Comparison of ENCODE assay signal across 8 cellular contexts in the genomic region with DNA sequence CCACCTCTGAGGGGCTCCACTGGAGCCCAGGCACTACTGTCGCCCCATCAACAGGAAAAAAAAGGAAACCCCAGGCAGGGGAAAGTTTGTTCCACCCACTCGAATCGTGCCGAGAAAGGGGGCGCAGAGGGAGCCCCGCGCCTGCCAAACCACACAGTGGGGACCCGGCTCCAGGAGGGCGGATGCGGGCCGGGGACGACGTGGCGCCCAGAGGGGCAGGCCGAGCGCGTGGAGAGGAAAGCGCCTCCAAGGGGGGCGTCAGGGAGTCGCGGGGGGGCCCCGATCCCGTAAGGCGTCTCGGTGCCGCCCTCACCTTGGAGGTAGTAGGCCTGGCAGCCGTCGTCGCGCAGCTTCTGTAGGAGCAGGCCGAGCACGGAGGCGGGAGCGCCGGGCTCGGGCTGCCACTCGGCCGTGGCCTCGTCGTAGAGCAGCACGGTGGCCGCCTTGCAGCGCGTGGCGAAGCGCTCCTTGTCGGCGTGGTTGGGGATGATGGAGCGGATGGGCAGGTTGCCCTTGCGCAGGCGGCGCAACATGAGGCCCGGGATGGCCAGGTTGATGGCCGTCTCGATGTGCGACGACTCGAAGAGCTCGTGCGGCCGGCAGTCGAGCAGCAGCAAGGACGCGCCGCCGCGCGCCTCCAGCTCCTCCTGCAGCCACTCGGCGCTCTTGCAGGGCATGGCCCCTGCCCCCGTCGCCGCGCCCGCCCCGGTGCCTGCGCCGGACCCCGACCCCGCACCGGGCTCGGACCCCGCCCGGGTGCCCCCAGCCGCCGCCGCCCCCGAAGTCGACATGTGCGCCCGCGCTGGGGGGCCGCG. TPM values are rescaled to one million over a fixed set of nuclear protein-coding genes. Genes with fewer than 3 reads are reported as not detected.
DNase-seq lines count a peak whose midpoint lies in the region; ATAC-seq and TF ChIP-seq lines count a peak whose summit lies in the region.

No MANE protein-coding gene starts in this region.

- peaks cover 38 to 56% of the 10 kb centered on the region in 2 donors for H3K4me1 Mint-ChIP-seq in natural killer cell
- H3K4me1 Mint-ChIP-seq in type B pancreatic cell (ENCODE audit: unreplicated experiment) = peaks cover 16% of the 10 kb centered on the region

- no peaks in the 10 kb centered on the region for H3K9me3 Mint-ChIP-seq in natural killer cell
- H3K9me3 Mint-ChIP-seq in type B pancreatic cell = no peaks in the 10 kb centered on the region

- intact Hi-C loops in esophagus muscularis mucosa (cut with DNase I) (loop anchor here (2.0 to 5.0 kb wide), 2 partner anchors 38 to 51 kb away; no protein-coding TSS in a partner anchor), natural killer cell (cut with micrococcal nuclease) (loop anchor here (2.0 kb wide), 1 partner anchor 113 kb away; a partner anchor contains a TSS)

- peak overlapping the region; percentile 66 to 88 (median 80) for H3K4me3 ChIP-seq in esophagus muscularis mucosa

- peak; percentile 67 for DNase-seq in ELF-1 (ENCODE audit: low read depth, low spot score)
- peak; percentile 44 for DNase-seq in NAMALWA (ENCODE audit: low spot score)
- peak; percentile 52 for DNase-seq in activated T-cell treated with anti-CD3 and anti-CD28 coated beads for 48 hours (ENCODE audit: low read depth)
- no peak for DNase-seq in esophagus muscularis mucosa (ENCODE audit: extremely low spot score)
- peak; percentile 48 for DNase-seq in natural killer cell
- DNase-seq in type B pancreatic cell (ENCODE audit: extremely low spot score, unreplicated experiment) = no peak

- H3K27me3 ChIP-seq in esophagus muscularis mucosa = no peaks in the 10 kb centered on the region

- TF ChIP-seq EP300 in esophagus muscularis mucosa (IDR thresholded peaks at IDR 0.05) = no peak

- H3K36me3 ChIP-seq in esophagus muscularis mucosa = peaks cover 5 to 32% (median 25%) of the 10 kb centered on the region in 4 donors

- ATAC-seq in GM21737 (IDR thresholded peaks at IDR 0.05; ENCODE audit: unreplicated experiment) (peak; percentile 15), natural killer cell (peak; percentile 22 to 28 (median 27)), HG03457 (IDR thresholded peaks at IDR 0.05; ENCODE audit: unreplicated experiment) (no peak)

- H3K27me3 Mint-ChIP-seq in natural killer cell (ENCODE audit: low read depth in 2 of 2) = peaks cover 0 to 2% of the 10 kb centered on the region in 2 donors
- no peaks in the 10 kb centered on the region for H3K27me3 Mint-ChIP-seq in type B pancreatic cell

- TF ChIP-seq POLR2A in esophagus muscularis mucosa (IDR thresholded peaks at IDR 0.05; ENCODE audit: low read depth) = no peak

- H3K4me3 Mint-ChIP-seq in natural killer cell = peak overlapping the region; percentile 93
- peak overlapping the region; percentile 91 for H3K4me3 Mint-ChIP-seq in type B pancreatic cell

- H3K9me3 ChIP-seq in esophagus muscularis mucosa = no peaks in the 10 kb centered on the region

- peak overlapping the region; percentile 82 to 92 (median 88) for H3K27ac ChIP-seq in esophagus muscularis mucosa (replicated peaks in 1 of 4)

- TF ChIP-seq CTCF in esophagus muscularis mucosa (IDR thresholded peaks at IDR 0.05) (peak in 2 of 3 experiments; percentile 33 to 49), natural killer cell (IDR thresholded peaks at IDR 0.05) (no peak), type B pancreatic cell (conservative IDR thresholded peaks at IDR 0.05) (peak; percentile 42)

- H3K27ac Mint-ChIP-seq in natural killer cell (peak overlapping the region; percentile 91 to 94), type B pancreatic cell (peak overlapping the region; percentile 51)

- H3K4me1 ChIP-seq in esophagus muscularis mucosa = peaks cover 48 to 65% (median 64%) of the 10 kb centered on the region in 4 donors

- 2% methylated on average over 13 of the region's 94 CpGs for WGBS in esophagus muscularis mucosa

- H3K36me3 Mint-ChIP-seq in natural killer cell (no peaks in the 10 kb centered on the region), type B pancreatic cell (no peaks in the 10 kb centered on the region)

RNA-seq across cellular contexts. Expression of a gene that starts 0.6 kb away (rescaled TPM):
- total RNA-seq in esophagus muscularis mucosa = 10 to 100 TPM in 3 of 4 donors, 1 to 10 TPM in 1; 10.0 to 23.5 (median 15.9) TPM
- 10 to 100 TPM in 2 of 3 donors, 1 to 10 TPM in 1; 8.7 to 17.4 (median 11.6) TPM for total RNA-seq in natural killer cell
- total RNA-seq in type B pancreatic cell (ENCODE audit: low replicate concordance) = 11.9 and 25.9 TPM in 2 replicates

Comparison
In these comparisons a context has a peak if more than half of its experiments do, and no peak if none do; other contexts are left out.
1. DNase-seq: peak in ELF-1 (single experiment), NAMALWA (single experiment), activated T-cell treated with anti-CD3 and anti-CD28 coated beads for 48 hours (single experiment) and natural killer cell (single experiment); none in esophagus muscularis mucosa (single experiment) and type B pancreatic cell (single experiment).